21 cellular contexts compared by ENCODE assay signal in genomic region chr13:59623516-59623915, GRCh38.
DNase-seq lines count a peak whose midpoint lies in the region; ATAC-seq and TF ChIP-seq lines count a peak whose summit lies in the region.
"Had no signal": no experiment of that assay in that cellular context is flagged by ENCODE, and none has a peak within 500 bp of the region (broad histone marks: within the 10 kb centered on the region; RNA-seq: fewer than 3 reads in every experiment).

No MANE protein-coding gene starts in this region.

- H3K9ac ChIP-seq in BLaER1 = no peak overlapping the region
- no peak overlapping the region for H3K9ac ChIP-seq in HUES6 (ENCODE audit: low read length)
- H3K9ac ChIP-seq in iPS-20b (ENCODE audit: low read depth, low read length) = peak overlapping the region; percentile 14; the same call in 1 of the 2 replicates

- intact Hi-C loops in CD8-positive, alpha-beta T cell (cut with DNase I, micrococcal nuclease) = no loop called here

- CTCF ChIA-PET in CD8-positive, alpha-beta T cell (lab: Charles Lee) = no interaction called here

- H3K4me2 ChIP-seq in BLaER1 = peak overlapping the region; percentile 22

- H3K9me3 ChIP-seq in BLaER1 = peaks cover 9% of the 10 kb centered on the region
- H3K9me3 ChIP-seq in HUES6 (ENCODE audit: control insufficient read depth, insufficient read depth, low read depth, low read length) = no peaks in the 10 kb centered on the region
- H3K9me3 ChIP-seq in iPS-20b (ENCODE audit: insufficient read depth, low read depth, low read length) = peaks cover 5% of the 10 kb centered on the region
- no peaks in the 10 kb centered on the region for H3K9me3 ChIP-seq in CD8-positive, alpha-beta T cell (ENCODE audit: low read length)
- H3K9me3 ChIP-seq: MG63 had no signal

- H3K27ac ChIP-seq in BLaER1 (no peak overlapping the region), HUES6 (ENCODE audit: low read depth, low read length) (peak overlapping the region; percentile 49; the same call in 1 of the 2 replicates), iPS-20b (ENCODE audit: low read length) (peak overlapping the region; percentile 4)
- no peak overlapping the region for H3K27ac ChIP-seq in CD8-positive, alpha-beta T cell (ENCODE audit: low read depth, low read length)

- ATAC-seq in GM19324 (IDR thresholded peaks at IDR 0.05; ENCODE audit: low FRiP score, unreplicated experiment) (no peak), GM21447 (IDR thresholded peaks at IDR 0.05; ENCODE audit: unreplicated experiment) (no peak)
- no peak for ATAC-seq in CD8-positive, alpha-beta T cell
- ATAC-seq: HCT116, Right ventricle myocardium inferior had no signal

- POLR2A ChIA-PET in CD8-positive, alpha-beta T cell (lab: Charles Lee) = interaction anchor here (0.7 kb wide), 1 partner anchor 58 kb away, joined by 4 read pairs; no protein-coding TSS in a partner anchor

- H4K20me1 ChIP-seq in BLaER1 = no peaks in the 10 kb centered on the region

- peaks cover 8% of the 10 kb centered on the region for H3K9me3 Mint-ChIP-seq in CD8-positive, alpha-beta T cell

- DNase-seq in UCSD-AML1 (lab: John Stamatoyannopoulos, UW; ENCODE audit: unreplicated experiment) = peak; percentile 5
- DNase-seq in CD8-positive, alpha-beta T cell = no peak
- no peak for DNase-seq in stimulated activated CD4-positive, alpha-beta T cell treated with anti-CD3 and anti-CD28 coated beads, Interleukin-2, amount 100 ng/mL, for 24 hours
- DNase-seq: 8988T; CD4-positive, alpha-beta T cell; DMS53; EL; Kasumi-1; MG63; NCI-H1048; NCI-H1694; NCI-H510A; NCI-H774; SW 1271 had no signal

- H3K36me3 Mint-ChIP-seq in CD8-positive, alpha-beta T cell = no peaks in the 10 kb centered on the region

- H3K36me3 ChIP-seq in BLaER1 = no peaks in the 10 kb centered on the region
- H3K36me3 ChIP-seq in HUES6 (ENCODE audit: control insufficient read depth, insufficient read depth, low read length) = no peaks in the 10 kb centered on the region
- H3K36me3 ChIP-seq in iPS-20b (ENCODE audit: insufficient read depth, low read depth, low read length) = no peaks in the 10 kb centered on the region
- H3K36me3 ChIP-seq in CD8-positive, alpha-beta T cell (ENCODE audit: insufficient read depth, low read length) = no peaks in the 10 kb centered on the region
- H3K36me3 ChIP-seq: MG63 had no signal

- H3K4me3 ChIP-seq in BLaER1 (no peak overlapping the region), HUES6 (ENCODE audit: low read depth, low read length) (no peak overlapping the region), iPS-20b (ENCODE audit: low read length) (no peak overlapping the region)
- H3K4me3 ChIP-seq in CD8-positive, alpha-beta T cell (ENCODE audit: low read depth, low read length) = no peak overlapping the region
- H3K4me3 ChIP-seq: MG63 had no signal

- H3K27ac Mint-ChIP-seq in CD8-positive, alpha-beta T cell = no peak overlapping the region
- H3K27ac Mint-ChIP-seq: CD4-positive, alpha-beta T cell had no signal

- H3K27me3 Mint-ChIP-seq in CD8-positive, alpha-beta T cell (ENCODE audit: low read depth) = peaks cover 9% of the 10 kb centered on the region
- H3K27me3 Mint-ChIP-seq: CD4-positive, alpha-beta T cell had no signal

- H3K27me3 ChIP-seq in BLaER1 (no peaks in the 10 kb centered on the region), HUES6 (ENCODE audit: control insufficient read depth, insufficient read depth, low read length) (no peaks in the 10 kb centered on the region), iPS-20b (ENCODE audit: insufficient read depth, low read length) (no peaks in the 10 kb centered on the region)
- no peaks in the 10 kb centered on the region for H3K27me3 ChIP-seq in CD8-positive, alpha-beta T cell (ENCODE audit: insufficient read depth, low read length)
- H3K27me3 ChIP-seq: MG63 had no signal

- H3K4me3 Mint-ChIP-seq in CD8-positive, alpha-beta T cell = no peak overlapping the region
- H3K4me3 Mint-ChIP-seq: CD4-positive, alpha-beta T cell had no signal

- H3K4me1 ChIP-seq in BLaER1 (peaks cover 9% of the 10 kb centered on the region), HUES6 (ENCODE audit: control insufficient read depth, insufficient read depth, low read length) (peaks cover 17% of the 10 kb centered on the region), iPS-20b (ENCODE audit: insufficient read depth, low read length) (peaks cover 17% of the 10 kb centered on the region)
- H3K4me1 ChIP-seq in CD8-positive, alpha-beta T cell (ENCODE audit: insufficient read depth, low read length) = no peaks in the 10 kb centered on the region

- H3K4me1 Mint-ChIP-seq in CD8-positive, alpha-beta T cell (ENCODE audit: low read depth) = no peaks in the 10 kb centered on the region

- no peak for TF ChIP-seq CTCF in CD8-positive, alpha-beta T cell (IDR thresholded peaks at IDR 0.05)

Comparison
In these comparisons a context has a peak if more than half of its experiments do, and no peak if none do; other contexts are left out.
1. H3K27ac ChIP-seq: peak in HUES6 (single experiment) and iPS-20b (single experiment); none in BLaER1 (single experiment) and CD8-positive, alpha-beta T cell (single experiment).